Comparison of ENCODE assay signal across 8 cellular contexts in genomic region chr2:70104231-70105111, GRCh38. TPM values are rescaled to one million over a fixed set of nuclear protein-coding genes. Genes with fewer than 3 reads are reported as not detected.
DNase-seq lines count a peak whose midpoint lies in the region; ATAC-seq, FAIRE-seq and TF ChIP-seq lines count a peak whose summit lies in the region.

No MANE protein-coding gene starts in this region.

- H2AFZ ChIP-seq in endothelial cell of umbilical vein (ENCODE audit: low read depth, low read length) = no peak overlapping the region

- no peak for TF ChIP-seq CTCF in endothelial cell of umbilical vein (IDR thresholded peaks at IDR 0.05; ENCODE audit: extremely low read depth in 1 of 2, insufficient read depth in 1 of 2, low read depth in 1 of 2, low read length in 2 of 2)

- no peaks in the 10 kb centered on the region for H3K9me3 ChIP-seq in endothelial cell of umbilical vein (replicated peaks; ENCODE audit: control insufficient read depth, insufficient read depth, low read length)

- H4K20me1 ChIP-seq in endothelial cell of umbilical vein (replicated peaks; ENCODE audit: control insufficient read depth, extremely low read depth, insufficient read depth, low read length) = no peaks in the 10 kb centered on the region

- H3K36me3 Mint-ChIP-seq in T-helper 1 cell treated with Interleukin-12 subunit alpha and Interleukin-12 subunit beta and Interleukin-4 antibody, amounts not matched to agents 30 μg/mL and 1 μg/mL, for 36 hours (ENCODE audit: low read depth) = peaks cover 5% of the 10 kb centered on the region

- POLR2A ChIA-PET in endothelial cell of umbilical vein (lab: Charles Lee) = no interaction called here

- H3K4me1 ChIP-seq in endothelial cell of umbilical vein (ENCODE audit: control insufficient read depth, extremely low read depth, insufficient read depth, low read length) = no peaks in the 10 kb centered on the region

- H3K27me3 ChIP-seq in endothelial cell of umbilical vein (ENCODE audit: control insufficient read depth in 2 of 2, insufficient read depth in 2 of 2, low read length in 2 of 2) = no peaks in the 10 kb centered on the region

- CTCF ChIA-PET in endothelial cell of umbilical vein (lab: Charles Lee) = no interaction called here

- no peak overlapping the region for H3K4me3 ChIP-seq in endothelial cell of umbilical vein (replicated peaks in 1 of 3; ENCODE audit: insufficient read depth in 1 of 3, low read depth in 1 of 3, low read length in 3 of 3)

- intact Hi-C loops in left ventricle myocardium superior (cut with micrococcal nuclease) (no loop called here), cardiac septum (cut with DNase I) (no loop called here), endothelial cell of umbilical vein (cut with micrococcal nuclease) (no loop called here)

- H3K9ac ChIP-seq in endothelial cell of umbilical vein (replicated peaks; ENCODE audit: extremely low read depth, insufficient read depth, low read length) = no peak overlapping the region

- no TSS peak for BruUV-seq in endothelial cell of umbilical vein (replicated peaks; lab: Mats Ljungman, UMichigan)

- dilution Hi-C loops in endothelial cell of umbilical vein (cut with MboI; ENCODE audit: extremely low pct_ligation_motif_present, low sequenced_read_pairs) = no loop called here

- H3K27ac Mint-ChIP-seq in T-helper 1 cell treated with Interleukin-12 subunit alpha and Interleukin-12 subunit beta and Interleukin-4 antibody, amounts not matched to agents 30 μg/mL and 1 μg/mL, for 36 hours = peak overlapping the region; percentile 88

- peak; percentile 36 for ATAC-seq in left ventricle myocardium superior
- no peak for ATAC-seq in HG03196 (IDR thresholded peaks at IDR 0.05; ENCODE audit: unreplicated experiment)

- peak overlapping the region; percentile 76 for H3K4me3 Mint-ChIP-seq in T-helper 1 cell treated with Interleukin-12 subunit alpha and Interleukin-12 subunit beta and Interleukin-4 antibody, amounts not matched to agents 30 μg/mL and 1 μg/mL, for 36 hours

- peak; percentile 38 for DNase-seq in left ventricle myocardium superior
- no peak for DNase-seq in cardiac septum (ENCODE audit: low spot score)
- DNase-seq in endothelial cell of umbilical vein (ENCODE audit: low read depth, low spot score) = no peak
- DNase-seq in pons (ENCODE audit: low spot score) = peak; percentile 72
- no peak for DNase-seq in NCI-H774 (lab: John Stamatoyannopoulos, UW)
- DNase-seq in NCI-H1930 (lab: John Stamatoyannopoulos, UW) = no peak

- H3K4me1 Mint-ChIP-seq in T-helper 1 cell treated with Interleukin-12 subunit alpha and Interleukin-12 subunit beta and Interleukin-4 antibody, amounts not matched to agents 30 μg/mL and 1 μg/mL, for 36 hours (ENCODE audit: low read depth) = peaks cover 42% of the 10 kb centered on the region

- no peaks in the 10 kb centered on the region for H3K79me2 ChIP-seq in endothelial cell of umbilical vein (ENCODE audit: control insufficient read depth, insufficient read depth, low read length)

- H3K9me3 Mint-ChIP-seq in T-helper 1 cell treated with Interleukin-12 subunit alpha and Interleukin-12 subunit beta and Interleukin-4 antibody, amounts not matched to agents 30 μg/mL and 1 μg/mL, for 36 hours = no peaks in the 10 kb centered on the region

- peak; percentile 18 for FAIRE-seq in endothelial cell of umbilical vein (lab: Jason Lieb, UNC)

- H3K4me2 ChIP-seq in endothelial cell of umbilical vein (ENCODE audit: insufficient read depth, low read length) = no peak overlapping the region

- H3K27me3 Mint-ChIP-seq in T-helper 1 cell treated with Interleukin-12 subunit alpha and Interleukin-12 subunit beta and Interleukin-4 antibody, amounts not matched to agents 30 μg/mL and 1 μg/mL, for 36 hours (ENCODE audit: low read depth) = no peaks in the 10 kb centered on the region

- no peaks in the 10 kb centered on the region for H3K9me1 ChIP-seq in endothelial cell of umbilical vein (replicated peaks; ENCODE audit: control insufficient read depth, extremely low read depth, insufficient read depth, low read length)

- H3K27ac ChIP-seq in endothelial cell of umbilical vein (ENCODE audit: insufficient read depth, low read depth, low read length) = no peak overlapping the region

- H3K36me3 ChIP-seq in endothelial cell of umbilical vein (ENCODE audit: control insufficient read depth in 2 of 2, extremely low read depth in 1 of 2, insufficient read depth in 2 of 2, low read length in 2 of 2) = no peaks in the 10 kb centered on the region

- no peak for TF ChIP-seq POLR2A in endothelial cell of umbilical vein (IDR thresholded peaks at IDR 0.05; ENCODE audit: low read depth, low read length)

TF ChIP-seq in endothelial cell of umbilical vein, 7 proteins besides CTCF, POLR2A, EP300 and RAD21:
- TF ChIP-seq GATA2 (IDR thresholded peaks at IDR 0.05; ENCODE audit: insufficient read depth, insufficient read length, low read depth, low read length) (no peak), POLR2AphosphoS5 (IDR thresholded peaks at IDR 0.05; ENCODE audit: insufficient read depth, low read depth, low read length) (no peak), FOS (IDR thresholded peaks at IDR 0.05; ENCODE audit: borderline replicate concordance, insufficient read depth, low read length) (no peak), EZH2 (IDR thresholded peaks at IDR 0.05; ENCODE audit: borderline replicate concordance, low read depth, low read length, severe bottlenecking) (no peak), JUN (IDR thresholded peaks at IDR 0.05; ENCODE audit: borderline replicate concordance, insufficient read depth, insufficient read length, low read depth) (no peak), MAX (IDR thresholded peaks at IDR 0.05; ENCODE audit: insufficient read depth, insufficient read length) (no peak)

RNA-seq across cellular contexts. Expression of gene PCBP1, which starts 17.2 kb away (rescaled TPM):
- total RNA-seq in left ventricle myocardium superior (211 TPM), cardiac septum (223 TPM), endothelial cell of umbilical vein (342 and 360 TPM in 2 replicates)
- 181 and 196 TPM in 2 replicates for polyA plus RNA-seq in endothelial cell of umbilical vein
- polyA plus RNA-seq in endothelial cell of umbilical vein (2011; cell fraction: cytosol; rRNA removed) = 162 and 170 TPM in 2 replicates
- polyA plus RNA-seq in endothelial cell of umbilical vein (2011; cell fraction: nucleus; rRNA removed) = 77.1 and 86.7 TPM in 2 replicates
- polyA plus RNA-seq in endothelial cell of umbilical vein (2012) = 304 and 311 TPM in 2 replicates
- 98.7 and 112 TPM in 2 replicates for polyA minus RNA-seq in endothelial cell of umbilical vein
- 89.6 TPM for polyA minus RNA-seq in endothelial cell of umbilical vein (2011; cell fraction: cytosol; rRNA and poly(A)+ RNA removed)
- polyA minus RNA-seq in endothelial cell of umbilical vein (2011; cell fraction: nucleus; rRNA and poly(A)+ RNA removed) = 37.1 and 39.4 TPM in 2 replicates

Comparison
In these comparisons a context has a peak if more than half of its experiments do, and no peak if none do; other contexts are left out.
1. DNase-seq: peak in left ventricle myocardium superior (single experiment) and pons (single experiment); none in cardiac septum (single experiment), endothelial cell of umbilical vein (single experiment), NCI-H774 (single experiment) and NCI-H1930 (0 of 2).